Comparison of ENCODE assay signal across 29 cellular contexts in the genomic region with DNA sequence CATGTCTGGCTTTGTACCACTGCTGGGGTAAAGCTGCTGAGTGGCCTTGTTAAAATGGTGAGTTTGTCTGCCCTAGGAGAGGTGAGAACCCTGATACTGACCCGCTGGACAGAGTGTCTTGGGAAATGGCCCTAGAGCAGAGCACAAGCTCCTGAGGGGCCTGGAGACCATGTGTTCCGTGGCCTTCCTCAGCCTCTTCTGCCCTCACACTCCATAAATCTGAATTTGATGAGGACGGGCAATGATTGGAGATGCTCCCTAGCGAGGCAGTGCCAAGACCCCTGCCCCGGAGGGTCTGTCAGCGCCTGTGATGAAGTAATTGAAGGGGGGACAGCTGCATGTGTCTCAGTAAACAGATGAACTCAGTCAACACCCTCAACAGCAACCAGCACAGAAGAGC. TPM values are rescaled to one million over a fixed set of nuclear protein-coding genes. Genes with fewer than 3 reads are reported as not detected.
A peak's percentile ranks its signal among the peaks of the same experiment; 100 is the strongest.
DNase-seq lines count a peak whose midpoint lies in the region; ATAC-seq, FAIRE-seq and TF ChIP-seq lines count a peak whose summit lies in the region.
"Had no signal": no experiment of that assay in that cellular context is flagged by ENCODE, and none has a peak within 500 bp of the region (broad histone marks: within the 10 kb centered on the region; RNA-seq: fewer than 3 reads in every experiment).

No MANE protein-coding gene starts in this region.

- in situ Hi-C loops in GM13977 (cut with MboI; ENCODE audit: low pct_unique_long_range_greater_than_20kb, low sequenced_read_pairs, unreplicated experiment) = no loop called here

- H3K4me3 ChIP-seq in bronchial epithelial cell (ENCODE audit: low read depth, low read length) (no peak overlapping the region), lung (no peak overlapping the region)
- H3K4me3 ChIP-seq: BLaER1, GM12878 had no signal

- H3K36me3 ChIP-seq in bronchial epithelial cell (ENCODE audit: control insufficient read depth, insufficient read depth, low read length) (no peaks in the 10 kb centered on the region), lung (ENCODE audit: control insufficient read depth in 2 of 2, insufficient read depth in 2 of 2, low read length in 2 of 2) (no peaks in the 10 kb centered on the region)
- H3K36me3 ChIP-seq: BE2C, BLaER1 had no signal

- peaks cover 0 to 3% of the 10 kb centered on the region in 2 donors for H3K9me3 ChIP-seq in lung (ENCODE audit: control insufficient read depth in 2 of 2, insufficient read depth in 1 of 2, low read length in 1 of 2)
- H3K9me3 ChIP-seq: BE2C, BLaER1 had no signal

- no peak overlapping the region for H3K27ac ChIP-seq in lung (ENCODE audit: low read depth in 1 of 2, low read length in 1 of 2)
- H3K27ac ChIP-seq: BLaER1 had no signal

- DNase-seq in bronchial epithelial cell (ENCODE audit: low read depth) (no peak), lung (ENCODE audit: low spot score) (peak; percentile 7), GM13977 (ENCODE audit: low spot score) (no peak), T-helper 9 cell (no peak)
- DNase-seq: 8988T; ACHN; BE2C; C1 segment of cervical spinal cord; CD4-positive, alpha-beta memory T cell; CD4-positive, CD25-positive, alpha-beta regulatory T cell; CD8-positive, alpha-beta memory T cell; COR-L47; DMS 273 treated with DMSO at 0.1 percent for 48 hours; DMS153; DMS53; DMS79; DND-41; EL; GDM1 had no signal

- H3K4me1 ChIP-seq in lung (ENCODE audit: control insufficient read depth in 2 of 2, insufficient read depth in 2 of 2, low read length in 2 of 2) = peaks cover 0 to 1% of the 10 kb centered on the region in 2 donors
- H3K4me1 ChIP-seq: BE2C had no signal

- no peaks in the 10 kb centered on the region for H3K27me3 ChIP-seq in bronchial epithelial cell (ENCODE audit: control insufficient read depth, insufficient read depth, low read length)
- no peaks in the 10 kb centered on the region for H3K27me3 ChIP-seq in lung (ENCODE audit: control insufficient read depth, insufficient read depth)
- H3K27me3 ChIP-seq: BE2C, BLaER1 had no signal

- 70 to 92% methylated on average over 6 of the region's 6 CpGs for WGBS in lung, 2 donors

- ATAC-seq in lung (ENCODE audit: insufficient read depth, low FRiP score) (no peak), GM18517 (IDR thresholded peaks at IDR 0.05; ENCODE audit: unreplicated experiment) (no peak)
- ATAC-seq: GM12878 had no signal

- peak; percentile 86 for FAIRE-seq in bronchial epithelial cell (lab: Jason Lieb, UNC)
- FAIRE-seq: A204.1, GM12878, GM12892 had no signal

- TF ChIP-seq CTCF in bronchial epithelial cell (IDR thresholded peaks at IDR 0.05; ENCODE audit: insufficient read depth, low read length, severe bottlenecking) (no peak), lung (IDR thresholded peaks at IDR 0.05; ENCODE audit: control extremely low read depth, extremely low read depth) (no peak), GM13977 (IDR thresholded peaks at IDR 0.05; ENCODE audit: extremely low read depth, insufficient read depth, missing control alignments) (no peak)

RNA-seq across cellular contexts. Expression of a gene that starts 54.1 kb away (rescaled TPM):
- not detected in 2 replicates for total RNA-seq in bronchial epithelial cell
- 1 to 10 TPM; 3.7 to 3.8 TPM for total RNA-seq in lung
- polyA plus RNA-seq in lung = 1 to 10 TPM in 1 of 2 donors, under 1 TPM in 1; 0.46 to 1.2 TPM
- total RNA-seq: A673; CD4-positive, alpha-beta memory T cell; CD4-positive, CD25-positive, alpha-beta regulatory T cell; CD8-positive, alpha-beta memory T cell; Daoy; G401 had no signal
- polyA plus RNA-seq: AG04450; CD14-positive monocyte; CD4-positive, alpha-beta memory T cell; CD4-positive, CD25-positive, alpha-beta regulatory T cell; CD8-positive, alpha-beta memory T cell had no signal
